9 cellular contexts compared by ENCODE assay signal in the genomic region with DNA sequence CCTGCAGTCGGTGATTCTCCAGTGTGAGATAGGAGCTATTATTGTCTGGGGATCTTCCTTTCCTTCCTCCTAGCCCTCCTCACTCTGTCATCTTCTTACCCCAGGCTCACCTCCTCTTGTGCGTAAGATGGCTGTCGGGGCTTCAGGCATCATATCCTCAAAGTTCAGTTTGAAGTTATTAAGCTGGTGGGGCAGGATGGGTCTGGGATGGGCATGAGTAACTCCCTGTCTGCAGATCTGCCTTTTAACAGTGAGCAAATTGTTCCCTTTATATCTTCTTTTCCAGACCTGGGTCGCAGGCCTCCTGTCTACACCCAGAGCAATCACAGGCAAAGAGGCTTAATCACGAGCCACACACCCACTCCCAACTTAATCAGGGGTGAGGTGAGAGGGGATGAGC. TPM values are rescaled to one million over a fixed set of nuclear protein-coding genes. Genes with fewer than 3 reads are reported as not detected.
DNase-seq lines count a peak whose midpoint lies in the region; ATAC-seq, FAIRE-seq and TF ChIP-seq lines count a peak whose summit lies in the region.
"Had no signal": no experiment of that assay in that cellular context is flagged by ENCODE, and none has a peak within 500 bp of the region (broad histone marks: within the 10 kb centered on the region; RNA-seq: fewer than 3 reads in every experiment).

No MANE protein-coding gene starts in this region.

- no peak for TF ChIP-seq POLR2A in transverse colon (IDR thresholded peaks at IDR 0.05)

- peaks cover 25% of the 10 kb centered on the region for H3K36me3 Mint-ChIP-seq in activated naive CD4-positive, alpha-beta T cell treated with anti-CD3 and anti-CD28 coated beads for 36 hours (ENCODE audit: low read depth)
- H3K36me3 Mint-ChIP-seq in activated T-helper 1 cell treated with anti-CD3 and anti-CD28 coated beads, Interleukin-12 subunit alpha, Interleukin-12 subunit beta, Interleukin-2, Interleukin-4 antibody, amounts not matched to agents 30 ng/mL and 10 ng/mL and 1 ng/mL, durations not matched to agents 14 hours and 24 hours and 36 hours (ENCODE audit: low read depth): peaks cover 9% of the 10 kb centered on the region

- peak overlapping the region; percentile 91 for H3K4me3 Mint-ChIP-seq in activated naive CD4-positive, alpha-beta T cell treated with anti-CD3 and anti-CD28 coated beads for 36 hours
- H3K4me3 Mint-ChIP-seq in activated T-helper 1 cell treated with anti-CD3 and anti-CD28 coated beads, Interleukin-12 subunit alpha, Interleukin-12 subunit beta, Interleukin-2, Interleukin-4 antibody, amounts not matched to agents 30 ng/mL and 10 ng/mL and 1 ng/mL, durations not matched to agents 14 hours and 24 hours and 36 hours: peak overlapping the region; percentile 88

- CTCF ChIA-PET in activated naive CD4-positive, alpha-beta T cell treated with anti-CD3 and anti-CD28 coated beads for 36 hours (lab: Charles Lee): interaction anchor here (1.4 to 3.3 kb wide), 4 partner anchors 9 to 122 kb away, joined by 3 to 15 read pairs (median 9); no protein-coding TSS in a partner anchor

- in situ Hi-C loops in transverse colon (cut with MboI; ENCODE audit: low pct_ligation_motif_present in 1 of 4, low pct_unique_long_range_greater_than_20kb in 1 of 4, low sequenced_read_pairs in 3 of 4): loop anchor here in 1 of 4 donors (25.0 kb wide), 1 partner anchor 730 kb away; no protein-coding TSS in a partner anchor

- intact Hi-C loops in activated naive CD4-positive, alpha-beta T cell treated with anti-CD3 and anti-CD28 coated beads for 36 hours (cut with micrococcal nuclease): loop anchor here (5.0 kb wide), 3 partner anchors 205 to 1150 kb away; partner anchors contain the start of genes CD99L2, EOLA1 and MAMLD1
- intact Hi-C loops in activated T-helper 1 cell treated with anti-CD3 and anti-CD28 coated beads, Interleukin-12 subunit alpha, Interleukin-12 subunit beta, Interleukin-2, Interleukin-4 antibody, amounts not matched to agents 30 ng/mL and 10 ng/mL and 1 ng/mL, durations not matched to agents 14 hours and 24 hours and 36 hours (cut with micrococcal nuclease): loop anchor here (5.0 to 10.0 kb wide), 4 partner anchors 55 to 1187 kb away; partner anchors contain the start of genes EOLA2, IDS and VMA21
- intact Hi-C loops in kidney (cut with DNase I) (no loop called here), transverse colon (cut with DNase I; ENCODE audit: low total_unique reads) (loop anchor here (10.0 kb wide), 1 partner anchor 737 kb away; no protein-coding TSS in a partner anchor)

- peaks cover 5% of the 10 kb centered on the region for H3K9me3 Mint-ChIP-seq in activated naive CD4-positive, alpha-beta T cell treated with anti-CD3 and anti-CD28 coated beads for 36 hours
- H3K9me3 Mint-ChIP-seq in activated T-helper 1 cell treated with anti-CD3 and anti-CD28 coated beads, Interleukin-12 subunit alpha, Interleukin-12 subunit beta, Interleukin-2, Interleukin-4 antibody, amounts not matched to agents 30 ng/mL and 10 ng/mL and 1 ng/mL, durations not matched to agents 14 hours and 24 hours and 36 hours: no peaks in the 10 kb centered on the region

- H3K36me3 ChIP-seq in kidney (ENCODE audit: control insufficient read depth in 1 of 2, insufficient read depth in 2 of 2, low read length in 2 of 2) (no peaks in the 10 kb centered on the region), transverse colon (no peaks in the 10 kb centered on the region)
- H3K36me3 ChIP-seq: adrenal gland had no signal

- no peak for TF ChIP-seq CTCF in kidney (IDR thresholded peaks at IDR 0.05; ENCODE audit: borderline replicate concordance, extremely low read depth, insufficient read depth)
- no peak for TF ChIP-seq CTCF in transverse colon (IDR thresholded peaks at IDR 0.05)

- peak; percentile 29 for DNase-seq in activated naive CD4-positive, alpha-beta T cell treated with anti-CD3 and anti-CD28 coated beads for 36 hours
- no peak for DNase-seq in activated naive CD4-positive, alpha-beta T cell treated with anti-CD3 and anti-CD28 coated beads, Interleukin-2, amount 50 U/mL, for 16 hours
- no peak for DNase-seq in activated T-helper 1 cell treated with anti-CD3 and anti-CD28 coated beads, Interleukin-12 subunit alpha, Interleukin-12 subunit beta, Interleukin-2, Interleukin-4 antibody, amounts not matched to agents 30 ng/mL and 10 ng/mL and 1 ng/mL, durations not matched to agents 14 hours and 24 hours and 36 hours (ENCODE audit: low spot score)
- DNase-seq in kidney: no peak
- no peak for DNase-seq in transverse colon
- DNase-seq in HTR-8/SVneo (ENCODE audit: insufficient read length, low spot score): no peak
- DNase-seq: adrenal gland had no signal

- no peak for TF ChIP-seq EP300 in transverse colon (IDR thresholded peaks at IDR 0.05; ENCODE audit: low read depth)

- ATAC-seq in HG02642 (IDR thresholded peaks at IDR 0.05; ENCODE audit: poor library complexity, unreplicated experiment): no peak
- no peak for ATAC-seq in HG02885 (IDR thresholded peaks at IDR 0.05; ENCODE audit: poor library complexity, unreplicated experiment)

- no peak overlapping the region for H3K27ac ChIP-seq in kidney (ENCODE audit: low read depth in 2 of 2, low read length in 2 of 2)
- peak overlapping the region in 3 of 4 donors; percentile 86 to 90 (median 87) for H3K27ac ChIP-seq in transverse colon

- H3K4me1 Mint-ChIP-seq in activated naive CD4-positive, alpha-beta T cell treated with anti-CD3 and anti-CD28 coated beads for 36 hours (ENCODE audit: low read depth): peaks cover 62% of the 10 kb centered on the region
- H3K4me1 Mint-ChIP-seq in activated T-helper 1 cell treated with anti-CD3 and anti-CD28 coated beads, Interleukin-12 subunit alpha, Interleukin-12 subunit beta, Interleukin-2, Interleukin-4 antibody, amounts not matched to agents 30 ng/mL and 10 ng/mL and 1 ng/mL, durations not matched to agents 14 hours and 24 hours and 36 hours (ENCODE audit: low read depth): peaks cover 67% of the 10 kb centered on the region

- H3K4me1 ChIP-seq in kidney (ENCODE audit: control insufficient read depth in 1 of 2, insufficient read depth in 1 of 2, low read depth in 1 of 2, low read length in 2 of 2): peaks cover 0 to 2% of the 10 kb centered on the region in 2 donors
- H3K4me1 ChIP-seq in transverse colon: peaks cover 0 to 11% (median 3%) of the 10 kb centered on the region in 4 donors
- H3K4me1 ChIP-seq: adrenal gland had no signal

- H3K27me3 ChIP-seq in transverse colon: no peaks in the 10 kb centered on the region
- H3K27me3 ChIP-seq: adrenal gland had no signal

- peak overlapping the region in 1 of 2 donors; percentile 73 for H3K9ac ChIP-seq in kidney (ENCODE audit: low read length in 2 of 2)

- H3K9me3 ChIP-seq in kidney (ENCODE audit: control insufficient read depth in 1 of 2, low read length in 2 of 2): no peaks in the 10 kb centered on the region
- H3K9me3 ChIP-seq in transverse colon: no peaks in the 10 kb centered on the region

- peak overlapping the region; percentile 95 for H3K27ac Mint-ChIP-seq in activated naive CD4-positive, alpha-beta T cell treated with anti-CD3 and anti-CD28 coated beads for 36 hours
- peak overlapping the region; percentile 97 for H3K27ac Mint-ChIP-seq in activated T-helper 1 cell treated with anti-CD3 and anti-CD28 coated beads, Interleukin-12 subunit alpha, Interleukin-12 subunit beta, Interleukin-2, Interleukin-4 antibody, amounts not matched to agents 30 ng/mL and 10 ng/mL and 1 ng/mL, durations not matched to agents 14 hours and 24 hours and 36 hours

- H3K27me3 Mint-ChIP-seq in activated naive CD4-positive, alpha-beta T cell treated with anti-CD3 and anti-CD28 coated beads for 36 hours (ENCODE audit: low read depth): no peaks in the 10 kb centered on the region
- no peaks in the 10 kb centered on the region for H3K27me3 Mint-ChIP-seq in activated T-helper 1 cell treated with anti-CD3 and anti-CD28 coated beads, Interleukin-12 subunit alpha, Interleukin-12 subunit beta, Interleukin-2, Interleukin-4 antibody, amounts not matched to agents 30 ng/mL and 10 ng/mL and 1 ng/mL, durations not matched to agents 14 hours and 24 hours and 36 hours (ENCODE audit: insufficient read depth)

- no peak for FAIRE-seq in kidney (lab: Jason Lieb, UNC)
- no peak for FAIRE-seq in HTR-8/SVneo (lab: Jason Lieb, UNC)

- H3K4me3 ChIP-seq in kidney (ENCODE audit: low read length in 2 of 2): peak overlapping the region; percentile 72 to 79
- H3K4me3 ChIP-seq in transverse colon: peak overlapping the region in 2 of 4 donors; percentile 61

- WGBS in transverse colon (ENCODE audit: low coverage in 1 of 2), 2 donors: 60 to 65% methylated on average over 2 to 5 of the region's 5 CpGs

RNA-seq across cellular contexts. Expression of gene MTMR1, which starts 0.9 kb away (rescaled TPM):
- total RNA-seq in activated naive CD4-positive, alpha-beta T cell treated with anti-CD3 and anti-CD28 coated beads for 36 hours: 10 to 100 TPM; 63.6 to 65.7 TPM
- 31.8 and 40.0 TPM in 2 replicates for total RNA-seq in activated T-helper 1 cell treated with anti-CD3 and anti-CD28 coated beads, Interleukin-12 subunit alpha, Interleukin-12 subunit beta, Interleukin-2, Interleukin-4 antibody, amounts not matched to agents 30 ng/mL and 10 ng/mL and 1 ng/mL, durations not matched to agents 14 hours and 24 hours and 36 hours
- total RNA-seq in kidney (24.5 TPM), transverse colon (10 to 100 TPM; 14.6 to 25.5 (median 21.1) TPM)
- 6.2 TPM for polyA plus RNA-seq in kidney (ENCODE audit: insufficient read depth, low read depth, low replicate concordance)

Comparison
In these comparisons a context has a peak if more than half of its experiments do, and no peak if none do; other contexts are left out.
1. H3K27ac ChIP-seq: peak in transverse colon (3 of 4); none in kidney (0 of 2).